In the genomic region with DNA sequence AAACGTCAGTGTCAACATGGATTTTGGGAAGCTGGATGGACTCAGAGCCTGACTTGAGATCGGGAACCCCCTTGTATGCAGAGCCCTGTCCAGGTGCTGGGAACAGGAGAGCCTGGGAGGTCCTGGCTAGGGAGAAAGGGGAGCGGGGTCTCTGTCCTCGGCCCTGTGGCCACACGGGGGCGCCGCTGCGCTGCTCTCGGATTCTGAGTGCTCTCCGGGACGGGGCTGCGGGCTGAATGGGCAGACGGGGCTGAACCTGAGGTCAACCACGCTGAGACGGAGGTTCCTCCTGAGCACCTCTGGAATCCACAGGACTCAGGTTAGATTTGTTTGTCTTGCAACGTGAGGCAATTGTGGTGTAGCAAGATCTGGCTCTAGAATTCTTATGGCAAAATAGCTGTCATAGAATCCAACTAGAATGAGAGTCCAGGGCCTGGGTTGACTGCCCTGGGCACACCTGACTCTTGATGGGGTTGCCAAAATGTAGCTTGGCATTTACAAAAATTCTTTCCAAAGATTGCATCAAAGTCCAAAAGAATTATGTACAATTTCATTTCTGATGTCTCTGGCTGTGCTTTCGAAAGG, we compare ENCODE assay signal across 8 cellular contexts. TPM values are rescaled to one million over a fixed set of nuclear protein-coding genes. Genes with fewer than 3 reads are reported as not detected.
DNase-seq lines count a peak whose midpoint lies in the region; ATAC-seq and TF ChIP-seq lines count a peak whose summit lies in the region.

No MANE protein-coding gene starts in this region.

- H3K36me3 Mint-ChIP-seq in T-helper 2 cell treated with Interferon-gamma antibody and Interleukin-4, amounts not matched to agents 5 μg/mL and 100 μg/mL, for 36 hours (ENCODE audit: low read depth) = no peaks in the 10 kb centered on the region

- ATAC-seq in left lung = peak; percentile 73

- intact Hi-C loops in left lung (cut with DNase I) = loop anchor here in 1 of 2 donors (10.0 kb wide), 1 partner anchor 132 kb away; no protein-coding TSS in a partner anchor

- peaks cover 37% of the 10 kb centered on the region for H3K27me3 Mint-ChIP-seq in T-helper 2 cell treated with Interferon-gamma antibody and Interleukin-4, amounts not matched to agents 5 μg/mL and 100 μg/mL, for 36 hours (ENCODE audit: low read depth)

- H3K4me3 ChIP-seq in H7 (ENCODE audit: insufficient read depth, low read depth, low read length) = no peak overlapping the region
- H3K4me3 ChIP-seq in astrocyte of the spinal cord (ENCODE audit: low read depth, low read length) = no peak overlapping the region
- H3K4me3 ChIP-seq in left lung = no peak overlapping the region

- H3K9me3 ChIP-seq in left lung = no peaks in the 10 kb centered on the region

- H3K27me3 ChIP-seq in H7 (ENCODE audit: control insufficient read depth, insufficient read depth, low read length) (no peaks in the 10 kb centered on the region; the same call in 1 of the 2 replicates), left lung (peaks cover 0 to 36% of the 10 kb centered on the region in 2 donors)

- TF ChIP-seq CTCF in astrocyte of the spinal cord (IDR thresholded peaks at IDR 0.05; ENCODE audit: low read depth, low read length) (peak; percentile 78), left lung (IDR thresholded peaks at IDR 0.05) (peak in 1 of 2 donors; percentile 86)

- H3K27ac ChIP-seq in left lung = no peak overlapping the region

- H3K27ac Mint-ChIP-seq in T-helper 2 cell treated with Interferon-gamma antibody and Interleukin-4, amounts not matched to agents 5 μg/mL and 100 μg/mL, for 36 hours = no peak overlapping the region

- peak; percentile 40 for DNase-seq in AG20443 (ENCODE audit: low spot score)
- DNase-seq in H7 = peak; percentile 89
- peak; percentile 67 for DNase-seq in T-helper 2 cell treated with Interferon-gamma antibody and Interleukin-4, amounts not matched to agents 5 μg/mL and 100 μg/mL, for 36 hours (ENCODE audit: low spot score)
- DNase-seq in astrocyte of the spinal cord (ENCODE audit: low read depth, low spot score) = peak; percentile 5
- peak; percentile 40 to 98 for DNase-seq in left lung
- DNase-seq in stimulated activated CD8-positive, alpha-beta memory T cell treated with anti-CD3 and anti-CD28 coated beads, Interleukin-4, amount 100 ng/mL, for 24 hours (ENCODE audit: low read depth) = peak; percentile 71
- DNase-seq in midbrain (lab: John Stamatoyannopoulos, UW) = no peak
- DNase-seq in occipital lobe (lab: John Stamatoyannopoulos, UW) = no peak

- peaks cover 15% of the 10 kb centered on the region for H3K4me1 Mint-ChIP-seq in T-helper 2 cell treated with Interferon-gamma antibody and Interleukin-4, amounts not matched to agents 5 μg/mL and 100 μg/mL, for 36 hours (ENCODE audit: low read depth)

- no peak overlapping the region for H3K4me3 Mint-ChIP-seq in T-helper 2 cell treated with Interferon-gamma antibody and Interleukin-4, amounts not matched to agents 5 μg/mL and 100 μg/mL, for 36 hours

- no peaks in the 10 kb centered on the region for H3K9me3 Mint-ChIP-seq in T-helper 2 cell treated with Interferon-gamma antibody and Interleukin-4, amounts not matched to agents 5 μg/mL and 100 μg/mL, for 36 hours

- H3K36me3 ChIP-seq in H7 (replicated peaks; ENCODE audit: control insufficient read depth, insufficient read depth, low read length) (no peaks in the 10 kb centered on the region), left lung (no peaks in the 10 kb centered on the region)

- in situ Hi-C loops in astrocyte of the spinal cord (cut with HindIII; ENCODE audit: low sequenced_read_pairs) = no loop called here

- H3K4me1 ChIP-seq in left lung = peaks cover 0 to 3% of the 10 kb centered on the region in 2 donors

RNA-seq across cellular contexts. Expression of a gene that starts 20.6 kb away (rescaled TPM):
- 3.6 and 3.8 TPM in 2 replicates for total RNA-seq in H7 (2014; rRNA removed; shearing (Covaris generic))
- 100 to 1,000 TPM in 1 of 2 donors, 10 to 100 TPM in 1; 98.3 to 197 TPM for total RNA-seq in left lung
- total RNA-seq in occipital lobe = 1.4 TPM

RNA-seq across cellular contexts. Expression of a gene that starts 21.7 kb away (rescaled TPM):
- 0.10 and 0.74 TPM in 2 replicates for total RNA-seq in H7 (2014; rRNA removed; shearing (Covaris generic))
- total RNA-seq in left lung = not detected
- not detected for total RNA-seq in occipital lobe

RNA-seq across cellular contexts. Expression of a gene that starts 45.7 kb away (rescaled TPM):
- 1.4 and 2.0 TPM in 2 replicates for total RNA-seq in H7 (2014; rRNA removed; shearing (Covaris generic))
- total RNA-seq in left lung (not detected), occipital lobe (not detected)

Comparison
In these comparisons a context has a peak if more than half of its experiments do, and no peak if none do; other contexts are left out.
1. DNase-seq: peak in AG20443 (single experiment), H7 (single experiment), T-helper 2 cell treated with Interferon-gamma antibody and Interleukin-4, amounts not matched to agents 5 μg/mL and 100 μg/mL, for 36 hours (single experiment), astrocyte of the spinal cord (single experiment), left lung (2 of 2) and stimulated activated CD8-positive, alpha-beta memory T cell treated with anti-CD3 and anti-CD28 coated beads, Interleukin-4, amount 100 ng/mL, for 24 hours (single experiment); none in midbrain (single experiment) and occipital lobe (single experiment).
2. RNA of a gene that starts 20.6 kb away (total RNA-seq): 98.3 to 197 TPM in left lung; 3.6 to 3.8 TPM in H7 and 1.4 TPM in occipital lobe (single experiment); every median in the first group is over 10 times any median in the second.